In the genomic region with DNA sequence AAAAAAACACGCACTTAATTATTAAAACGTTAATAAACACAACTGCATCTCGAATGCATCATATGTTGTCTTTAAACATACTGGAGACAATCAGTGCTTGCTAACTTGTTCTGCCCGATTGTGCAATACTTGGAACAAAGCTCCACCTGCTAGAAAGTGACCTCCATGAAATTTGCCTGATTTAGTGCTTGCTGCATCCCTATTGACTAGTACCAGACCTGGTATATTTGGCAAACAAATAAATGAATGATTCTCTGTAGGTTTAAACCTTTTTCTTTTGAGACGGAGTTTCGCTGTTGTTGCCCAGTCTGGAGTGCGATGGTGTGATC, we compare ENCODE assay signal across 29 cellular contexts. TPM values are rescaled to one million over a fixed set of nuclear protein-coding genes. Genes with fewer than 3 reads are reported as not detected.
DNase-seq lines count a peak whose midpoint lies in the region; ATAC-seq, FAIRE-seq and TF ChIP-seq lines count a peak whose summit lies in the region.
"Had no signal": no experiment of that assay in that cellular context is flagged by ENCODE, and none has a peak within 500 bp of the region (broad histone marks: within the 10 kb centered on the region; RNA-seq: fewer than 3 reads in every experiment).

No MANE protein-coding gene starts in this region.

- WGBS in body of pancreas, 2 donors, result 67 to 73% methylated on average over 7 of the region's 7 CpGs
- WGBS in pancreas, 2 donors, result 74 to 76% methylated on average over 7 of the region's 7 CpGs
- WGBS in mesendoderm (ENCODE audit: extremely low coverage, insufficient coverage, low lambda C conversion rate), result 100% methylated on average over 2 of the region's 7 CpGs

- peaks cover 89% of the 10 kb centered on the region for H4K20me1 ChIP-seq in Loucy (ENCODE audit: insufficient read depth, low read length, poor library complexity, severe bottlenecking)

- no peak overlapping the region for H3K23ac ChIP-seq in mesendoderm (ENCODE audit: low read length)

- H3K4me1 Mint-ChIP-seq in stimulated activated naive CD8-positive, alpha-beta T cell treated with anti-CD3 and anti-CD28 coated beads, Interleukin-15, amount 100 ng/mL, for 72 hours, result peaks cover 70% of the 10 kb centered on the region

- no peak overlapping the region for H3K56ac ChIP-seq in mesendoderm (ENCODE audit: low read length)

- peaks cover 7% of the 10 kb centered on the region for H3K79me1 ChIP-seq in mesendoderm (ENCODE audit: low read length)

- TF ChIP-seq POLR2A in body of pancreas (IDR thresholded peaks at IDR 0.05), result no peak

- H3F3A ChIP-seq in Loucy (ENCODE audit: low read depth), result no peaks in the 10 kb centered on the region

- H4K5ac ChIP-seq in mesendoderm (ENCODE audit: low read length), result no peak overlapping the region

- H4K8ac ChIP-seq in mesendoderm (ENCODE audit: low read depth, low read length), result no peak overlapping the region

- H3K27ac Mint-ChIP-seq in stimulated activated naive CD8-positive, alpha-beta T cell treated with anti-CD3 and anti-CD28 coated beads, Interleukin-15, amount 100 ng/mL, for 72 hours, result no peak overlapping the region
- H3K27ac Mint-ChIP-seq: activated naive CD4-positive, alpha-beta T cell treated with anti-CD3 and anti-CD28 coated beads for 36 hours; activated T-helper 1 cell treated with anti-CD3 and anti-CD28 coated beads, Interleukin-12 subunit alpha, Interleukin-12 subunit beta, Interleukin-2, Interleukin-4 antibody, amounts not matched to agents 30 ng/mL and 10 ng/mL and 1 ng/mL, durations not matched to agents 14 hours and 24 hours and 36 hours; effector memory CD8-positive, alpha-beta T cell; neural progenitor cell had no signal

- no peak overlapping the region for H2BK5ac ChIP-seq in mesendoderm (ENCODE audit: low read length)

- ATAC-seq in body of pancreas (peak; percentile 47), left cardiac atrium (peak; percentile 27 to 30), pancreas (peak in 3 of 4 donors; percentile 11 to 61 (median 55)), left lung (no peak)
- ATAC-seq in stimulated activated naive CD8-positive, alpha-beta T cell treated with anti-CD3 and anti-CD28 coated beads, Interleukin-15, amount 100 ng/mL, for 72 hours, result no peak
- ATAC-seq: effector memory CD8-positive, alpha-beta T cell; gastroesophageal sphincter had no signal

- H3K36me3 ChIP-seq in Loucy (ENCODE audit: insufficient read depth, low read length) (no peaks in the 10 kb centered on the region), body of pancreas (replicated peaks in 1 of 2; ENCODE audit: insufficient read depth in 1 of 2, low read depth in 2 of 2) (no peaks in the 10 kb centered on the region), pancreas (no peaks in the 10 kb centered on the region), mesendoderm (ENCODE audit: control insufficient read depth, insufficient read depth, low read length) (no peaks in the 10 kb centered on the region), left lung (no peaks in the 10 kb centered on the region)
- H3K36me3 ChIP-seq: esophagus muscularis mucosa, gastroesophageal sphincter, neural progenitor cell, Peyer's patch, SJSA1, vagina had no signal

- H3K9me3 ChIP-seq in Loucy (ENCODE audit: insufficient read depth, low read depth, low read length), result no peaks in the 10 kb centered on the region
- no peaks in the 10 kb centered on the region for H3K9me3 ChIP-seq in body of pancreas
- no peaks in the 10 kb centered on the region for H3K9me3 ChIP-seq in pancreas
- no peaks in the 10 kb centered on the region for H3K9me3 ChIP-seq in left lung
- H3K9me3 ChIP-seq: Caco-2, esophagus muscularis mucosa, gastroesophageal sphincter, Peyer's patch, SJSA1, testis, vagina had no signal

- H3K9ac ChIP-seq in Loucy (ENCODE audit: low read depth, low read length, poor library complexity, severe bottlenecking) (no peak overlapping the region), mesendoderm (ENCODE audit: low read length) (no peak overlapping the region)
- H3K9ac ChIP-seq: neural progenitor cell had no signal

- H2AFZ ChIP-seq in Loucy (ENCODE audit: low read length), result no peak overlapping the region
- H2AFZ ChIP-seq: neural progenitor cell had no signal

- DNase-seq in body of pancreas (no peak), left cardiac atrium (no peak), pancreas (no peak), mesendoderm (no peak), iPS-NIHi11 (ENCODE audit: low spot score) (no peak), left lung (no peak)
- no peak for DNase-seq in stimulated activated naive CD8-positive, alpha-beta T cell treated with anti-CD3 and anti-CD28 coated beads, Interleukin-15, amount 100 ng/mL, for 72 hours
- DNase-seq: activated CD4-positive, alpha-beta T cell treated with anti-CD3 and anti-CD28 coated beads, Interleukin-2, amount 50 U/mL, for 48 hours; activated naive CD4-positive, alpha-beta T cell treated with anti-CD3 and anti-CD28 coated beads for 36 hours; aorta; C1 segment of cervical spinal cord; caudate nucleus; cortex of kidney; effector memory CD8-positive, alpha-beta T cell; GOT3; islet precursor cell; NCI-H2227 treated with DMSO at 0.1 percent for 48 hours; NCI-H748 treated with DMSO at 0.1 percent for 48 hours; Peyer's patch; stimulated activated naive CD4-positive, alpha-beta T cell treated with Interleukin-2 at 50 U/mL for 16 hours; testis had no signal

- FAIRE-seq in pancreas (lab: Jason Lieb, UNC), result no peak

- no peak overlapping the region for H3K4ac ChIP-seq in mesendoderm (ENCODE audit: low read depth, low read length)

- H3K9me3 Mint-ChIP-seq in stimulated activated naive CD8-positive, alpha-beta T cell treated with anti-CD3 and anti-CD28 coated beads, Interleukin-15, amount 100 ng/mL, for 72 hours, result no peaks in the 10 kb centered on the region
- H3K9me3 Mint-ChIP-seq: activated naive CD4-positive, alpha-beta T cell treated with anti-CD3 and anti-CD28 coated beads for 36 hours; activated T-helper 1 cell treated with anti-CD3 and anti-CD28 coated beads, Interleukin-12 subunit alpha, Interleukin-12 subunit beta, Interleukin-2, Interleukin-4 antibody, amounts not matched to agents 30 ng/mL and 10 ng/mL and 1 ng/mL, durations not matched to agents 14 hours and 24 hours and 36 hours; effector memory CD8-positive, alpha-beta T cell; neural progenitor cell had no signal

- peaks cover 97% of the 10 kb centered on the region for H3K79me2 ChIP-seq in Loucy (ENCODE audit: insufficient read depth, low read length)
- peaks cover 66% of the 10 kb centered on the region for H3K79me2 ChIP-seq in mesendoderm (ENCODE audit: control insufficient read depth, insufficient read depth, low read length)

- H3K27ac ChIP-seq in body of pancreas (no peak overlapping the region), pancreas (no peak overlapping the region), mesendoderm (ENCODE audit: low read depth, low read length) (no peak overlapping the region), left lung (no peak overlapping the region)
- H3K27ac ChIP-seq: neural progenitor cell, Peyer's patch, SJSA1, testis, vagina had no signal

- H3K4me2 ChIP-seq in Loucy (ENCODE audit: low read depth, low read length, poor library complexity, severe bottlenecking), result peak overlapping the region; percentile 82
- no peak overlapping the region for H3K4me2 ChIP-seq in mesendoderm (ENCODE audit: low read length)
- H3K4me2 ChIP-seq: neural progenitor cell had no signal

- no peaks in the 10 kb centered on the region for H3K27me3 Mint-ChIP-seq in stimulated activated naive CD8-positive, alpha-beta T cell treated with anti-CD3 and anti-CD28 coated beads, Interleukin-15, amount 100 ng/mL, for 72 hours
- H3K27me3 Mint-ChIP-seq: effector memory CD8-positive, alpha-beta T cell had no signal

- no peak overlapping the region for H3K18ac ChIP-seq in mesendoderm (ENCODE audit: low read length)

- H2BK120ac ChIP-seq in mesendoderm (ENCODE audit: low read depth, low read length), result no peak overlapping the region

- no peak overlapping the region for H2AK5ac ChIP-seq in mesendoderm (ENCODE audit: low read length)

- intact Hi-C loops in body of pancreas (cut with DNase I) (no loop called here), left cardiac atrium (cut with DNase I) (no loop called here), pancreas (cut with DNase I) (no loop called here), left lung (cut with DNase I) (no loop called here)

- peak overlapping the region; percentile 84 for H3K4me3 ChIP-seq in Loucy (ENCODE audit: low read length, poor library complexity, severe bottlenecking)
- no peak overlapping the region for H3K4me3 ChIP-seq in body of pancreas
- no peak overlapping the region for H3K4me3 ChIP-seq in pancreas
- no peak overlapping the region for H3K4me3 ChIP-seq in mesendoderm (ENCODE audit: low read length)
- no peak overlapping the region for H3K4me3 ChIP-seq in left lung
- H3K4me3 ChIP-seq: esophagus muscularis mucosa, gastroesophageal sphincter, neural progenitor cell, Peyer's patch, SJSA1, testis, vagina had no signal

- H3K4me1 ChIP-seq in Loucy (ENCODE audit: insufficient read depth, low read length, poor library complexity, severe bottlenecking) (peaks cover 80% of the 10 kb centered on the region), body of pancreas (peaks cover 39% of the 10 kb centered on the region), pancreas (peaks cover 0 to 26% (median 14%) of the 10 kb centered on the region in 3 donors), mesendoderm (ENCODE audit: control insufficient read depth, low read depth, low read length) (peaks cover 3% of the 10 kb centered on the region), left lung (peaks cover 8 to 58% of the 10 kb centered on the region in 2 donors)

- no peak for TF ChIP-seq CTCF in Loucy (conservative IDR thresholded peaks at IDR 0.05; ENCODE audit: low read length)
- TF ChIP-seq CTCF in body of pancreas (IDR thresholded peaks at IDR 0.05), result no peak
- no peak for TF ChIP-seq CTCF in pancreas (IDR thresholded peaks at IDR 0.05)
- TF ChIP-seq CTCF in left lung (IDR thresholded peaks at IDR 0.05), result no peak

- H3K9me2 ChIP-seq in Loucy (replicated peaks; ENCODE audit: low read depth, low read length), result no peaks in the 10 kb centered on the region

- no peak overlapping the region for H2BK15ac ChIP-seq in mesendoderm (replicated peaks; ENCODE audit: low read depth)

- no peak overlapping the region for H3K4me3 Mint-ChIP-seq in stimulated activated naive CD8-positive, alpha-beta T cell treated with anti-CD3 and anti-CD28 coated beads, Interleukin-15, amount 100 ng/mL, for 72 hours
- H3K4me3 Mint-ChIP-seq: activated naive CD4-positive, alpha-beta T cell treated with anti-CD3 and anti-CD28 coated beads for 36 hours; activated T-helper 1 cell treated with anti-CD3 and anti-CD28 coated beads, Interleukin-12 subunit alpha, Interleukin-12 subunit beta, Interleukin-2, Interleukin-4 antibody, amounts not matched to agents 30 ng/mL and 10 ng/mL and 1 ng/mL, durations not matched to agents 14 hours and 24 hours and 36 hours; neural progenitor cell had no signal

- H3K27me3 ChIP-seq in Loucy (ENCODE audit: insufficient read depth, low read length, poor library complexity, severe bottlenecking) (no peaks in the 10 kb centered on the region), body of pancreas (no peaks in the 10 kb centered on the region), pancreas (no peaks in the 10 kb centered on the region), mesendoderm (ENCODE audit: insufficient read depth, low read length, poor library complexity) (no peaks in the 10 kb centered on the region), left lung (no peaks in the 10 kb centered on the region)
- H3K27me3 ChIP-seq: esophagus muscularis mucosa, gastroesophageal sphincter, neural progenitor cell, Peyer's patch, SJSA1, testis, vagina had no signal

RNA-seq across cellular contexts. Expression of gene BZW2, which starts 6.2 kb away (rescaled TPM):
- total RNA-seq in body of pancreas (10 to 100 TPM; 27.0 to 41.5 TPM), left cardiac atrium (100 to 1,000 TPM; 133 to 144 TPM), pancreas (10 to 100 TPM; 15.3 to 29.9 (median 21.1) TPM), left lung (10 to 100 TPM; 39.7 to 50.8 TPM)
- polyA plus RNA-seq in pancreas, result 10 to 100 TPM; 10.5 to 12.9 TPM
- polyA plus RNA-seq in mesendoderm (2013, experiment 1 of 2), result 92.1 TPM
- polyA plus RNA-seq in mesendoderm (2013, experiment 2 of 2), result 94.1 TPM

RNA-seq across cellular contexts. Expression of gene ANKMY2, which starts 6.7 kb away (rescaled TPM):
- total RNA-seq in body of pancreas (10 to 100 TPM in 1 of 2 donors, 1 to 10 TPM in 1; 8.6 to 12.5 TPM), left cardiac atrium (10 to 100 TPM; 25.1 to 28.6 TPM), pancreas (10 to 100 TPM in 1 of 6 donors, 1 to 10 TPM in 5; 6.3 to 11.4 (median 8.2) TPM), left lung (10 to 100 TPM; 11.8 to 12.2 TPM)
- polyA plus RNA-seq in pancreas, result 1 to 10 TPM; 3.9 to 8.9 TPM
- polyA plus RNA-seq in mesendoderm (2013, experiment 1 of 2), result 6.3 TPM
- 6.5 TPM for polyA plus RNA-seq in mesendoderm (2013, experiment 2 of 2)

Comparison
In these comparisons a context has a peak if more than half of its experiments do, and no peak if none do; other contexts are left out.
1. ATAC-seq: peak in body of pancreas (single experiment), left cardiac atrium (2 of 2) and pancreas (3 of 4); none in left lung (single experiment) and stimulated activated naive CD8-positive, alpha-beta T cell treated with anti-CD3 and anti-CD28 coated beads, Interleukin-15, amount 100 ng/mL, for 72 hours (single experiment).